In genomic region chr12:109840349-109841073, GRCh38 we compare ENCODE assay signal across 17 cellular contexts. TPM values are rescaled to one million over a fixed set of nuclear protein-coding genes. Genes with fewer than 3 reads are reported as not detected.
DNase-seq lines count a peak whose midpoint lies in the region; ATAC-seq and TF ChIP-seq lines count a peak whose summit lies in the region.
"Had no signal": no experiment of that assay in that cellular context is flagged by ENCODE, and none has a peak within 500 bp of the region (broad histone marks: within the 10 kb centered on the region; RNA-seq: fewer than 3 reads in every experiment).

No MANE protein-coding gene starts in this region.

- H3K27me3 ChIP-seq in neuronal stem cell (ENCODE audit: control insufficient read depth in 3 of 3, insufficient read depth in 3 of 3, low read depth in 1 of 3, low read length in 3 of 3) (no peaks in the 10 kb centered on the region), spleen (replicated peaks in 1 of 7) (no peaks in the 10 kb centered on the region)
- H3K27me3 ChIP-seq: ovary had no signal

- H4K91ac ChIP-seq in neuronal stem cell (ENCODE audit: low read depth, low read length, poor library complexity): no peak overlapping the region

- H3K27ac ChIP-seq in neuronal stem cell (replicated peaks; ENCODE audit: low read length) (no peak overlapping the region), spleen (no peak overlapping the region)
- H3K27ac ChIP-seq: C4-2B, HL-60, ovary had no signal

- ATAC-seq in GM21360 (IDR thresholded peaks at IDR 0.05; ENCODE audit: unreplicated experiment) (no peak), GM18505 (IDR thresholded peaks at IDR 0.05; ENCODE audit: unreplicated experiment) (no peak)
- ATAC-seq: left cardiac atrium had no signal

- H2BK12ac ChIP-seq in neuronal stem cell (ENCODE audit: low read length): peak overlapping the region; percentile 94

- H3K4me1 ChIP-seq in neuronal stem cell (ENCODE audit: control insufficient read depth in 2 of 2, insufficient read depth in 1 of 2, low read depth in 1 of 2, low read length in 2 of 2) (peaks cover 3 to 10% of the 10 kb centered on the region in 2 donors), spleen (peaks cover 2 to 9% (median 6%) of the 10 kb centered on the region in 6 donors)

- H3K18ac ChIP-seq in neuronal stem cell (ENCODE audit: low read length): peak overlapping the region; percentile 55

- H4K8ac ChIP-seq in neuronal stem cell (ENCODE audit: low read depth, low read length): no peak overlapping the region

- TF ChIP-seq POLR2A in spleen (IDR thresholded peaks at IDR 0.05) (no peak), GM18505 (IDR thresholded peaks at IDR 0.05; ENCODE audit: borderline replicate concordance, extremely low read depth, insufficient read depth, insufficient read length) (no peak)

- no peak overlapping the region for H2BK5ac ChIP-seq in neuronal stem cell (ENCODE audit: low read length)

- H2BK120ac ChIP-seq in neuronal stem cell (ENCODE audit: low read depth, low read length): no peak overlapping the region

- H3K36me3 ChIP-seq in neuronal stem cell (replicated peaks in 1 of 2; ENCODE audit: control insufficient read depth in 2 of 2, insufficient read depth in 2 of 2, low read length in 2 of 2) (no peaks in the 10 kb centered on the region), spleen (no peaks in the 10 kb centered on the region)
- H3K36me3 ChIP-seq: ovary had no signal

- peak overlapping the region; percentile 15 for H2AK5ac ChIP-seq in neuronal stem cell (ENCODE audit: low read depth, low read length)

- no peak for TF ChIP-seq CTCF in spleen (IDR thresholded peaks at IDR 0.05 in 8 of 11, conservative IDR thresholded peaks at IDR 0.05 in 3 of 11)

- H3K79me1 ChIP-seq in neuronal stem cell (ENCODE audit: low read depth, low read length): no peaks in the 10 kb centered on the region

- H3K23ac ChIP-seq in neuronal stem cell (ENCODE audit: low read depth, low read length, poor library complexity): peak overlapping the region; percentile 71

- H3K9me3 ChIP-seq in neuronal stem cell (replicated peaks in 1 of 2; ENCODE audit: control insufficient read depth in 2 of 2, insufficient read depth in 1 of 2, low read depth in 1 of 2, low read length in 2 of 2) (no peaks in the 10 kb centered on the region), spleen (no peaks in the 10 kb centered on the region)
- H3K9me3 ChIP-seq: ovary had no signal

- DNase-seq in DMS53 treated with DMSO at 0.1 percent for 48 hours (lab: John Stamatoyannopoulos, UW; ENCODE audit: unreplicated experiment) (peak; percentile 90), NCI-H187 treated with DMSO at 0.1 percent for 48 hours (lab: John Stamatoyannopoulos, UW) (peak; percentile 45), SW480 (ENCODE audit: low spot score) (peak; percentile 97), neuronal stem cell (ENCODE audit: low spot score) (no peak), spleen (no peak)
- no peak for DNase-seq in activated CD8-positive, alpha-beta memory T cell treated with anti-CD3 and anti-CD28 coated beads, Interleukin-2, amount 50 U/mL, for 48 hours
- DNase-seq: activated naive CD8-positive, alpha-beta T cell treated with anti-CD3 and anti-CD28 coated beads, Interleukin-2, amount 10 ng/mL, durations not matched to agents 7 days and 5 days; foreskin fibroblast; left cardiac atrium; NCI-H2171 treated with DMSO at 0.1 percent for 48 hours; ovary; stimulated activated CD4-positive, alpha-beta T cell treated with anti-CD3 and anti-CD28 coated beads, Interleukin-4, amount 100 ng/mL, for 24 hours had no signal

- H2AFZ ChIP-seq in neuronal stem cell (ENCODE audit: low read length): no peak overlapping the region

- peak overlapping the region; percentile 33 for H3K14ac ChIP-seq in neuronal stem cell (ENCODE audit: low read length)

- intact Hi-C loops in spleen (cut with DNase I; ENCODE audit: low total_unique reads): loop anchor here (5.0 kb wide), 1 partner anchor 33 kb away; no protein-coding TSS in a partner anchor

- no CpG with 5 or more reads among the region's 7 CpGs for WGBS in neuronal stem cell (ENCODE audit: extremely low coverage in 2 of 2, insufficient read length in 2 of 2, insufficient replicate concordance in 1 of 2), 2 donors
- whole genome bisulfite sequencing in spleen, 5 donors: 61 to 74% (median 64%) methylated on average over 6 to 7 of the region's 7 CpGs

- no peak overlapping the region for H3K4me2 ChIP-seq in neuronal stem cell (ENCODE audit: insufficient read depth, low read length, poor library complexity, severe bottlenecking)

- no peak overlapping the region for H3K4ac ChIP-seq in neuronal stem cell (ENCODE audit: low read length)

- H3K4me3 ChIP-seq in neuronal stem cell (ENCODE audit: low read length in 2 of 2) (no peak overlapping the region), spleen (no peak overlapping the region)
- H3K4me3 ChIP-seq: ovary had no signal

- H3K9ac ChIP-seq in neuronal stem cell (ENCODE audit: low read depth, low read length, poor library complexity): peak overlapping the region; percentile 9

- H2BK15ac ChIP-seq in neuronal stem cell (ENCODE audit: low read length): peak overlapping the region; percentile 8

RNA-seq across cellular contexts. Expression of gene TRPV4, which starts 7.3 kb away (rescaled TPM):
- 3.5 TPM for polyA plus RNA-seq in neuronal stem cell (2013, experiment 1 of 2)
- 3.6 TPM for polyA plus RNA-seq in neuronal stem cell (2013, experiment 2 of 2)
- 1 to 10 TPM; 3.9 to 8.0 (median 5.0) TPM for total RNA-seq in spleen
- polyA plus RNA-seq in spleen: 1 to 10 TPM in 2 of 3 donors, under 1 TPM in 1; 0.49 to 1.2 (median 1.1) TPM
- total RNA-seq: activated naive CD8-positive, alpha-beta T cell treated with anti-CD3 and anti-CD28 coated beads, Interleukin-2, amount 10 ng/mL, durations not matched to agents 7 days and 5 days; T-helper 1 cell treated with Interleukin-12 subunit alpha and Interleukin-12 subunit beta and Interleukin-4 antibody, amounts not matched to agents 30 ng/mL and 1 ng/mL, for 36 hours had no signal

RNA-seq across cellular contexts. Expression of gene GLTP, which starts 39.8 kb away (rescaled TPM):
- polyA plus RNA-seq in neuronal stem cell (2013, experiment 1 of 2): 23.7 TPM
- 24.7 TPM for polyA plus RNA-seq in neuronal stem cell (2013, experiment 2 of 2)
- total RNA-seq in spleen: 10 to 100 TPM; 25.6 to 45.5 (median 35.0) TPM
- polyA plus RNA-seq in spleen: 10 to 100 TPM; 26.3 to 31.5 (median 30.3) TPM

RNA-seq across cellular contexts. Expression of gene TCHP, which starts 59.6 kb away (rescaled TPM):
- 17.3 TPM for polyA plus RNA-seq in neuronal stem cell (2013, experiment 1 of 2)
- 17.6 TPM for polyA plus RNA-seq in neuronal stem cell (2013, experiment 2 of 2)
- total RNA-seq in spleen: 10 to 100 TPM; 21.8 to 35.9 (median 29.0) TPM
- polyA plus RNA-seq in spleen: 10 to 100 TPM in 1 of 3 donors, 1 to 10 TPM in 2; 7.3 to 12.5 (median 7.6) TPM

Comparison
In these comparisons a context has a peak if more than half of its experiments do, and no peak if none do; other contexts are left out.
1. DNase-seq: peak in DMS53 treated with DMSO at 0.1 percent for 48 hours (single experiment), NCI-H187 treated with DMSO at 0.1 percent for 48 hours (single experiment) and SW480 (single experiment); none in neuronal stem cell (single experiment), activated CD8-positive, alpha-beta memory T cell treated with anti-CD3 and anti-CD28 coated beads, Interleukin-2, amount 50 U/mL, for 48 hours (single experiment) and spleen (single experiment).